ENCODE assay signal across 19 cellular contexts in the genomic region with DNA sequence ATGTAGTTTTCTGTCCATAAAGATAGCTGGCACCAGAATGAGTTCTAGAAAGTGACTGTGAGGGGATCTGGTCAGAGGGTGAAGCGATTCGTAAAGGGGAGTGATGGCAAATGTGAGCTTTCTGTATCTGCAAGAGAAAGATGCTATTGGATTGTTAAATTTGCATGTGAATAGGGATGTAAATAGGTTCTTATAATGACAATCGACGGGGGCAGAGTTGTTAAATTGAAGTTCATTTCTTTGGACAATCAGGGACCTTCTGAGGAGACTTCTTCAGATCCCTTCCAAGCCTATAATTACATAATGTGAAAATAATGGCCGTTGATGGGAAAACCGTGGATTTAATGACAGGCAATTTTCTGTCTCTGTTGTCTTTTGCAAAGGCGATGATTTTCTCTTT.
A peak's percentile ranks its signal among the peaks of the same experiment; 100 is the strongest.
DNase-seq lines count a peak whose midpoint lies in the region; TF ChIP-seq lines count a peak whose summit lies in the region.
"Had no signal": no experiment of that assay in that cellular context is flagged by ENCODE, and none has a peak within 500 bp of the region (broad histone marks: within the 10 kb centered on the region; RNA-seq: fewer than 3 reads in every experiment).

No MANE protein-coding gene starts in this region.

- TF ChIP-seq CTCF in GM13977 (IDR thresholded peaks at IDR 0.05; ENCODE audit: extremely low read depth, insufficient read depth, missing control alignments) = no peak

- H3K27me3 ChIP-seq in BLaER1 (no peaks in the 10 kb centered on the region), HAP-1 (ENCODE audit: low read depth) (no peaks in the 10 kb centered on the region)
- H3K27me3 ChIP-seq: SJSA1 had no signal

- DNase-seq in HAP-1 (ENCODE audit: low spot score in 2 of 2) = peak; percentile 49 to 88
- DNase-seq in NCI-H748 (lab: John Stamatoyannopoulos, UW; ENCODE audit: unreplicated experiment) = peak; percentile 87
- peak; percentile 69 for DNase-seq in iPS DF 19.7 (ENCODE audit: low read depth, low spot score)
- DNase-seq in stimulated activated CD4-positive, alpha-beta T cell treated with anti-CD3 and anti-CD28 coated beads, Interleukin-2, amount 100 ng/mL, for 48 hours = no peak
- DNase-seq in GOT3 (lab: John Stamatoyannopoulos, UW) = no peak
- DNase-seq in GM13977 (ENCODE audit: low spot score) = no peak
- no peak for DNase-seq in stimulated activated CD4-positive, alpha-beta T cell treated with anti-CD3 and anti-CD28 coated beads, Interleukin-4, amount 100 ng/mL, for 1 hour
- DNase-seq: CD4-positive, alpha-beta T cell; DND-41; HCEC 1CT; NCI-H187; NCI-H2171; NCI-H510A treated with DMSO at 0.1 percent for 48 hours; NK-92 treated with Interleukin-12 subunit alpha and Interleukin-12 subunit beta, amount 100 ng/mL, for 24 hours; PC-3; SW 1271 had no signal

- H3K36me3 ChIP-seq in BLaER1 (no peaks in the 10 kb centered on the region), HAP-1 (replicated peaks) (no peaks in the 10 kb centered on the region)
- H3K36me3 ChIP-seq: SJSA1 had no signal

- H3K9me3 ChIP-seq in BLaER1 = no peaks in the 10 kb centered on the region
- H3K9me3 ChIP-seq in HAP-1 = no peaks in the 10 kb centered on the region
- H3K9me3 ChIP-seq: SJSA1 had no signal

- no peak overlapping the region for H3K27ac ChIP-seq in BLaER1
- H3K27ac ChIP-seq: SJSA1 had no signal

- H3K9ac ChIP-seq in BLaER1 = no peak overlapping the region

- peaks cover 27% of the 10 kb centered on the region for H3K4me1 ChIP-seq in BLaER1
- H3K4me1 ChIP-seq in HAP-1 = peaks cover 9% of the 10 kb centered on the region
- H3K4me1 ChIP-seq: SJSA1 had no signal

- H3K4me2 ChIP-seq in BLaER1 = peak overlapping the region; percentile 53

- no peaks in the 10 kb centered on the region for H4K20me1 ChIP-seq in BLaER1

- H3K4me3 ChIP-seq in BLaER1 (no peak overlapping the region), HAP-1 (no peak overlapping the region)
- H3K4me3 ChIP-seq: K562, SJSA1 had no signal

- in situ Hi-C loops in HAP-1 (cut with MboI; ENCODE audit: low sequenced_read_pairs) = no loop called here
- in situ Hi-C loops in GM13977 (cut with MboI; ENCODE audit: low pct_unique_long_range_greater_than_20kb, low sequenced_read_pairs, unreplicated experiment) = no loop called here

Comparison
In these comparisons a context has a peak if more than half of its experiments do, and no peak if none do; other contexts are left out.
1. DNase-seq: peak in HAP-1 (2 of 2), NCI-H748 (single experiment) and iPS DF 19.7 (single experiment); none in stimulated activated CD4-positive, alpha-beta T cell treated with anti-CD3 and anti-CD28 coated beads, Interleukin-2, amount 100 ng/mL, for 48 hours (0 of 2), GOT3 (single experiment), GM13977 (single experiment) and stimulated activated CD4-positive, alpha-beta T cell treated with anti-CD3 and anti-CD28 coated beads, Interleukin-4, amount 100 ng/mL, for 1 hour (single experiment).